ENCODE assay signal across 29 cellular contexts in the genomic region with DNA sequence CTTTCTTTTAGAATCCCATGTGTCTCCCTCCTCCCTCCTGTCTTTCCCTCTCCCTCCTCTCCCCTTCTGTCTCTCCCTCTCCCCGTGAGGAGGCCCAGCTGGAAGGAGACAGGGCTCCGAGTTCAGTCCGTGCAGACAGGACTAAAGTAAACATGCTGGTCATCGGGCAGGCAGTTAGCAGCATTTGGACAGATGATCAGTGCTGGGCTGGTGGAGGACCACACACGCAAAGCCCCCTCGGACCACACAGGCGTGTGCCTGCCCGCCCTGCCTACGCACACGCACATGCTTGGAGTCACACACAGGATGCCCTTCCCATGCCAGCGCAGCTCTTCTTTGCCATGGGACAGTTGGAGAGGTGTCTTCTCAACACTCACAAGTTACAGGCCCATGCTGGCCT.
DNase-seq lines count a peak whose midpoint lies in the region.
"Had no signal": no experiment of that assay in that cellular context is flagged by ENCODE, and none has a peak within 500 bp of the region (broad histone marks: within the 10 kb centered on the region; RNA-seq: fewer than 3 reads in every experiment).

No MANE protein-coding gene starts in this region.

- DNase-seq in activated CD8-positive, alpha-beta memory T cell treated with anti-CD3 and anti-CD28 coated beads, Interleukin-2, amount 50 U/mL, for 48 hours: peak; percentile 2
- DNase-seq in activated CD8-positive, alpha-beta memory T cell treated with anti-CD3 and anti-CD28 coated beads for 24 hours: no peak
- DNase-seq in left kidney (ENCODE audit: low read depth, low spot score) (peak; percentile 90), epidermal melanocyte (ENCODE audit: insufficient read length, low spot score) (no peak), T-helper 1 cell (no peak), SHP77 (lab: John Stamatoyannopoulos, UW) (no peak), COR-L47 (lab: John Stamatoyannopoulos, UW) (no peak)
- DNase-seq: activated CD4-positive, alpha-beta T cell treated with anti-CD3 and anti-CD28 coated beads for 48 hours; activated gamma-delta T cell treated with Interleukin-2 at 50 U/mL for 16 hours; activated naive CD8-positive, alpha-beta T cell treated with anti-CD3 and anti-CD28 coated beads, Interleukin-2, amount 50 U/mL, for 24 hours; activated T-cell treated with anti-CD3 and anti-CD28 coated beads, Interleukin-2, amount 50 U/mL, for 4 hours; AML-193; CD4-positive, alpha-beta T cell; central memory CD4-positive, alpha-beta T cell; heart right ventricle; mesendoderm; naive thymus-derived CD8-positive, alpha-beta T cell; NCI-H1092; NCI-H187; NCI-H2171 treated with DMSO at 0.1 percent for 48 hours; NCI-H510A treated with DMSO at 0.1 percent for 48 hours; right cardiac atrium; stimulated activated CD4-positive, alpha-beta T cell treated with anti-CD3 and anti-CD28 coated beads, Interleukin-4, amount 100 ng/mL, for 4 hours; stimulated activated naive B cell treated with anti-CD40 and anti-IgM and Interleukin-4, amounts not matched to agents 10 μg/mL and 1 μg/mL and 100 μg/mL, for 72 hours; T-helper 9 cell; WERI-Rb-1 had no signal

- no peak overlapping the region for H3K4me3 ChIP-seq in rectal smooth muscle tissue (ENCODE audit: low read length)
- H3K4me3 ChIP-seq: heart right ventricle, vagina had no signal

- peaks cover 2% of the 10 kb centered on the region for H3K27me3 ChIP-seq in rectal smooth muscle tissue (ENCODE audit: control insufficient read depth, insufficient read depth, low read length)
- H3K27me3 ChIP-seq: vagina had no signal

- peaks cover 26% of the 10 kb centered on the region for H3K4me1 ChIP-seq in rectal smooth muscle tissue (ENCODE audit: control insufficient read depth, insufficient read depth, low read length)

- peak overlapping the region; percentile 11 for H3K9ac ChIP-seq in rectal smooth muscle tissue (ENCODE audit: low read length)

- peak overlapping the region; percentile 53 for H3K27ac ChIP-seq in rectal smooth muscle tissue (ENCODE audit: low read depth, low read length)
- H3K27ac ChIP-seq: 22Rv1, heart right ventricle, vagina, WERI-Rb-1 had no signal

- no peaks in the 10 kb centered on the region for H3K36me3 ChIP-seq in rectal smooth muscle tissue (ENCODE audit: control insufficient read depth, insufficient read depth, low read length)
- H3K36me3 ChIP-seq: heart right ventricle, vagina, WERI-Rb-1 had no signal

Comparison
In these comparisons a context has a peak if more than half of its experiments do, and no peak if none do; other contexts are left out.
1. DNase-seq: peak in activated CD8-positive, alpha-beta memory T cell treated with anti-CD3 and anti-CD28 coated beads, Interleukin-2, amount 50 U/mL, for 48 hours (single experiment) and left kidney (single experiment); none in activated CD8-positive, alpha-beta memory T cell treated with anti-CD3 and anti-CD28 coated beads for 24 hours (single experiment), epidermal melanocyte (single experiment), T-helper 1 cell (0 of 5), SHP77 (0 of 2) and COR-L47 (single experiment).